In genomic region chr16:81468269-81468902, GRCh38 we compare ENCODE assay signal across 16 cellular contexts. TPM values are rescaled to one million over a fixed set of nuclear protein-coding genes. Genes with fewer than 3 reads are reported as not detected.
DNase-seq lines count a peak whose midpoint lies in the region; ATAC-seq and TF ChIP-seq lines count a peak whose summit lies in the region.
"Had no signal": no experiment of that assay in that cellular context is flagged by ENCODE, and none has a peak within 500 bp of the region (broad histone marks: within the 10 kb centered on the region; RNA-seq: fewer than 3 reads in every experiment).

No MANE protein-coding gene starts in this region.

- H3K4me1 Mint-ChIP-seq in CD4-positive, alpha-beta memory T cell = peaks cover 55 to 92% (median 75%) of the 10 kb centered on the region in 4 donors
- H3K4me1 Mint-ChIP-seq in activated CD4-positive, alpha-beta memory T cell treated with anti-CD3 and anti-CD28 coated beads for 36 hours (ENCODE audit: low read depth) = peaks cover 56% of the 10 kb centered on the region
- H3K4me1 Mint-ChIP-seq in mesothelial cell of epicardium = peaks cover 20% of the 10 kb centered on the region

- peak overlapping the region; percentile 90 for H3K4me2 ChIP-seq in BLaER1

- CTCF ChIA-PET in CD4-positive, alpha-beta memory T cell (lab: Charles Lee; ENCODE audit: partially characterized antibody) = interaction anchor here (2.3 kb wide), 1 partner anchor 154 kb away, joined by 7 read pairs; no protein-coding TSS in a partner anchor
- CTCF ChIA-PET in activated CD4-positive, alpha-beta memory T cell treated with anti-CD3 and anti-CD28 coated beads for 36 hours (lab: Charles Lee) = no interaction called here

- no peak overlapping the region; the same call in 1 of the 2 replicates for H3K4me3 ChIP-seq in BLaER1
- H3K4me3 ChIP-seq in CD4-positive, alpha-beta memory T cell (ENCODE audit: low read length in 2 of 2) = no peak overlapping the region
- H3K4me3 ChIP-seq: left lung, testis had no signal

- intact Hi-C loops in CD4-positive, alpha-beta memory T cell (cut with micrococcal nuclease) = no loop called here
- intact Hi-C loops in activated CD4-positive, alpha-beta memory T cell treated with anti-CD3 and anti-CD28 coated beads for 36 hours (cut with micrococcal nuclease) = no loop called here

- no peak for DNase-seq in CD4-positive, alpha-beta memory T cell
- DNase-seq in activated CD4-positive, alpha-beta memory T cell treated with anti-CD3 and anti-CD28 coated beads for 36 hours = no peak
- no peak for DNase-seq in mesothelial cell of epicardium (ENCODE audit: low spot score in 2 of 2, unreplicated experiment in 2 of 2)
- no peak for DNase-seq in activated effector memory CD4-positive, alpha-beta T cell treated with Interleukin-2 at 50 U/mL for 16 hours
- no peak for DNase-seq in NAMALWA (ENCODE audit: low spot score)
- no peak for DNase-seq in omental fat pad (ENCODE audit: low spot score)
- DNase-seq: activated CD8-positive, alpha-beta memory T cell treated with anti-CD3 and anti-CD28 coated beads, Interleukin-2, amount 50 U/mL, for 4 hours; BE2C; DMS79 treated with DMSO at 0.1 percent for 48 hours; foreskin melanocyte; left lung; NCI-H446; retina; testis had no signal

- peaks cover 0 to 4% of the 10 kb centered on the region in 2 donors for H3K36me3 Mint-ChIP-seq in CD4-positive, alpha-beta memory T cell
- H3K36me3 Mint-ChIP-seq in activated CD4-positive, alpha-beta memory T cell treated with anti-CD3 and anti-CD28 coated beads for 36 hours = no peaks in the 10 kb centered on the region
- peaks cover 6% of the 10 kb centered on the region for H3K36me3 Mint-ChIP-seq in mesothelial cell of epicardium

- peak overlapping the region; percentile 73 for H3K9ac ChIP-seq in BLaER1

- H3K36me3 ChIP-seq in BLaER1 = peaks cover 42% of the 10 kb centered on the region
- no peaks in the 10 kb centered on the region for H3K36me3 ChIP-seq in CD4-positive, alpha-beta memory T cell (ENCODE audit: insufficient read depth, low read length)
- H3K36me3 ChIP-seq: BE2C had no signal

- POLR2A ChIA-PET in CD4-positive, alpha-beta memory T cell (lab: Charles Lee; ENCODE audit: partially characterized antibody) = interaction anchor here (1.1 to 3.3 kb wide), 4 partner anchors 16 to 246 kb away, joined by 4 to 42 read pairs (median 6); partner anchors contain the start of gene CMIP
- POLR2A ChIA-PET in activated CD4-positive, alpha-beta memory T cell treated with anti-CD3 and anti-CD28 coated beads for 36 hours (lab: Charles Lee) = no interaction called here

- H4K20me1 ChIP-seq in BLaER1 = peaks cover 100% of the 10 kb centered on the region

- peak overlapping the region; percentile 43 to 96 (median 93) for H3K27ac Mint-ChIP-seq in CD4-positive, alpha-beta memory T cell
- peak overlapping the region; percentile 48 for H3K27ac Mint-ChIP-seq in activated CD4-positive, alpha-beta memory T cell treated with anti-CD3 and anti-CD28 coated beads for 36 hours
- H3K27ac Mint-ChIP-seq in mesothelial cell of epicardium = peak overlapping the region; percentile 30

- TF ChIP-seq CTCF in mesothelial cell of epicardium (IDR thresholded peaks at IDR 0.05; ENCODE audit: unreplicated experiment) (no peak), omental fat pad (IDR thresholded peaks at IDR 0.05) (no peak)

- H3K4me1 ChIP-seq in BLaER1 = peaks cover 100% of the 10 kb centered on the region
- H3K4me1 ChIP-seq in CD4-positive, alpha-beta memory T cell (ENCODE audit: insufficient read depth, low read length) = peaks cover 78% of the 10 kb centered on the region
- H3K4me1 ChIP-seq: BE2C had no signal

- no peaks in the 10 kb centered on the region for H3K27me3 ChIP-seq in BLaER1
- no peaks in the 10 kb centered on the region for H3K27me3 ChIP-seq in CD4-positive, alpha-beta memory T cell (ENCODE audit: insufficient read depth, low read length)
- H3K27me3 ChIP-seq: BE2C, left lung, testis had no signal

- H3K9me3 Mint-ChIP-seq in CD4-positive, alpha-beta memory T cell = no peaks in the 10 kb centered on the region
- no peaks in the 10 kb centered on the region for H3K9me3 Mint-ChIP-seq in activated CD4-positive, alpha-beta memory T cell treated with anti-CD3 and anti-CD28 coated beads for 36 hours
- H3K9me3 Mint-ChIP-seq in mesothelial cell of epicardium = no peaks in the 10 kb centered on the region

- ATAC-seq in HG03439 (IDR thresholded peaks at IDR 0.05; ENCODE audit: unreplicated experiment) (no peak), omental fat pad (ENCODE audit: low FRiP score) (no peak)
- ATAC-seq: left lung had no signal

- peak overlapping the region; percentile 85 for H3K27ac ChIP-seq in BLaER1
- peak overlapping the region; percentile 48 for H3K27ac ChIP-seq in CD4-positive, alpha-beta memory T cell (ENCODE audit: low read depth, low read length)
- H3K27ac ChIP-seq: testis had no signal

- no peaks in the 10 kb centered on the region for H3K9me3 ChIP-seq in BLaER1
- no peaks in the 10 kb centered on the region for H3K9me3 ChIP-seq in CD4-positive, alpha-beta memory T cell (ENCODE audit: control insufficient read depth in 1 of 2, low read length in 2 of 2)
- H3K9me3 ChIP-seq: BE2C, left lung, testis had no signal

- H3K4me3 Mint-ChIP-seq in CD4-positive, alpha-beta memory T cell = peak overlapping the region in 4 of 8 donors; percentile 30 to 60 (median 39)
- no peak overlapping the region for H3K4me3 Mint-ChIP-seq in activated CD4-positive, alpha-beta memory T cell treated with anti-CD3 and anti-CD28 coated beads for 36 hours
- no peak overlapping the region for H3K4me3 Mint-ChIP-seq in mesothelial cell of epicardium

- H3K27me3 Mint-ChIP-seq in CD4-positive, alpha-beta memory T cell = no peaks in the 10 kb centered on the region
- H3K27me3 Mint-ChIP-seq in activated CD4-positive, alpha-beta memory T cell treated with anti-CD3 and anti-CD28 coated beads for 36 hours = no peaks in the 10 kb centered on the region
- no peaks in the 10 kb centered on the region for H3K27me3 Mint-ChIP-seq in mesothelial cell of epicardium (ENCODE audit: low read depth)

RNA-seq across cellular contexts. Expression of gene CMIP, which starts 23.8 kb away (rescaled TPM):
- 10 to 100 TPM; 33.2 to 36.4 TPM for total RNA-seq in CD4-positive, alpha-beta memory T cell
- under 1 TPM in 1 of 2 donors, not detected in 1; 0.84 TPM for polyA plus RNA-seq in CD4-positive, alpha-beta memory T cell
- 10 to 100 TPM; 35.0 to 36.6 TPM for total RNA-seq in activated CD4-positive, alpha-beta memory T cell treated with anti-CD3 and anti-CD28 coated beads for 36 hours
- total RNA-seq in mesothelial cell of epicardium = 70.0 to 74.9 TPM (median 71.0 TPM) in 3 replicates
- total RNA-seq in omental fat pad = 10 to 100 TPM; 15.8 to 52.8 (median 32.0) TPM

Comparison
In these comparisons a context has a peak if more than half of its experiments do, and no peak if none do; other contexts are left out.
1. H3K27ac Mint-ChIP-seq: peak in every context shown above with its lines; median percentile 93 in CD4-positive, alpha-beta memory T cell; 48 in activated CD4-positive, alpha-beta memory T cell treated with anti-CD3 and anti-CD28 coated beads for 36 hours; 30 in mesothelial cell of epicardium.